9 cellular contexts compared by ENCODE assay signal in genomic region chr14:93619176-93619793, GRCh38.
DNase-seq lines count a peak whose midpoint lies in the region; ATAC-seq and TF ChIP-seq lines count a peak whose summit lies in the region.
"Had no signal": no experiment of that assay in that cellular context is flagged by ENCODE, and none has a peak within 500 bp of the region (broad histone marks: within the 10 kb centered on the region; RNA-seq: fewer than 3 reads in every experiment).

No MANE protein-coding gene starts in this region.

- peaks cover 3% of the 10 kb centered on the region for H3K4me1 Mint-ChIP-seq in neural crest cell

- H3K27me3 Mint-ChIP-seq in neural crest cell (ENCODE audit: low read depth): no peaks in the 10 kb centered on the region

- no peak overlapping the region for H3K27ac ChIP-seq in Panc1 (ENCODE audit: low read length)

- H3K27ac Mint-ChIP-seq in neural crest cell (ENCODE audit: unreplicated experiment): no peak overlapping the region
- H3K27ac Mint-ChIP-seq: activated naive CD8-positive, alpha-beta T cell had no signal

- DNase-seq in NCI-H510A treated with DMSO at 0.1 percent for 48 hours (lab: John Stamatoyannopoulos, UW): peak; percentile 14
- no peak for DNase-seq in NCI-H510A (lab: John Stamatoyannopoulos, UW)
- peak; percentile 2 for DNase-seq in HT1080 (ENCODE audit: low read depth)
- peak; percentile 8 for DNase-seq in Panc1 (ENCODE audit: low read depth, low spot score)
- DNase-seq in epithelial cell of esophagus (ENCODE audit: low read depth): peak; percentile 59
- peak; percentile 34 for DNase-seq in neural crest cell (ENCODE audit: low read depth, low spot score)
- DNase-seq in activated gamma-delta T cell treated with Interleukin-2 at 50 U/mL for 16 hours: no peak

- no peaks in the 10 kb centered on the region for H3K4me1 ChIP-seq in Panc1 (ENCODE audit: control insufficient read depth, insufficient read depth, low read length)

- H3K27me3 ChIP-seq in Panc1 (ENCODE audit: control insufficient read depth, insufficient read depth, low read length): peaks cover 7% of the 10 kb centered on the region

- intact Hi-C loops in Panc1 (cut with micrococcal nuclease; ENCODE audit: unreplicated experiment): loop anchor here (10.0 kb wide), 1 partner anchor 384 kb away; no protein-coding TSS in a partner anchor

- no peaks in the 10 kb centered on the region for H3K9me3 Mint-ChIP-seq in neural crest cell

- TF ChIP-seq CTCF in Panc1 (IDR thresholded peaks at IDR 0.05) (peak; percentile 76), epithelial cell of esophagus (IDR thresholded peaks at IDR 0.05; ENCODE audit: insufficient read depth, low read depth, low read length, missing control alignments) (peak; percentile 66), neural crest cell (conservative IDR thresholded peaks at IDR 0.05) (peak; percentile 68)

- POLR2A ChIA-PET in Panc1 (lab: Charles Lee): no interaction called here

- H3K4me3 ChIP-seq in Panc1 (ENCODE audit: low read depth in 2 of 2, low read length in 2 of 2) (no peak overlapping the region), epithelial cell of esophagus (ENCODE audit: low read length) (no peak overlapping the region)

- H3K36me3 Mint-ChIP-seq in neural crest cell (ENCODE audit: low read depth): no peaks in the 10 kb centered on the region
- H3K36me3 Mint-ChIP-seq: activated naive CD8-positive, alpha-beta T cell had no signal

- H3K36me3 ChIP-seq in Panc1 (ENCODE audit: control insufficient read depth, insufficient read depth, low read length): no peaks in the 10 kb centered on the region

- ATAC-seq in Panc1 (no peak), HG03108 (IDR thresholded peaks at IDR 0.05; ENCODE audit: unreplicated experiment) (no peak)

- in situ Hi-C loops in Panc1 (cut with HindIII; ENCODE audit: low pct_unique_long_range_greater_than_20kb, low sequenced_read_pairs): no loop called here

- CTCF ChIA-PET in Panc1 (lab: Charles Lee): no interaction called here

- H3K9me3 ChIP-seq in Panc1 (ENCODE audit: control insufficient read depth, insufficient read depth, low read depth, low read length): no peaks in the 10 kb centered on the region

- no TSS peak for BruUV-seq in Panc1 (replicated peaks; lab: Mats Ljungman, UMichigan)

- H3K4me3 Mint-ChIP-seq in neural crest cell: no peak overlapping the region
- H3K4me3 Mint-ChIP-seq: activated naive CD8-positive, alpha-beta T cell had no signal

Comparison
In these comparisons a context has a peak if more than half of its experiments do, and no peak if none do; other contexts are left out.
1. DNase-seq: peak in NCI-H510A treated with DMSO at 0.1 percent for 48 hours (single experiment), HT1080 (single experiment), Panc1 (single experiment), epithelial cell of esophagus (single experiment) and neural crest cell (single experiment); none in NCI-H510A (single experiment) and activated gamma-delta T cell treated with Interleukin-2 at 50 U/mL for 16 hours (single experiment).
2. Peak in every context shown above with its lines, with median percentiles within 50 percentile points of each other: CTCF ChIP-seq.